Comparison of ENCODE assay signal across 6 cellular contexts in the genomic region with DNA sequence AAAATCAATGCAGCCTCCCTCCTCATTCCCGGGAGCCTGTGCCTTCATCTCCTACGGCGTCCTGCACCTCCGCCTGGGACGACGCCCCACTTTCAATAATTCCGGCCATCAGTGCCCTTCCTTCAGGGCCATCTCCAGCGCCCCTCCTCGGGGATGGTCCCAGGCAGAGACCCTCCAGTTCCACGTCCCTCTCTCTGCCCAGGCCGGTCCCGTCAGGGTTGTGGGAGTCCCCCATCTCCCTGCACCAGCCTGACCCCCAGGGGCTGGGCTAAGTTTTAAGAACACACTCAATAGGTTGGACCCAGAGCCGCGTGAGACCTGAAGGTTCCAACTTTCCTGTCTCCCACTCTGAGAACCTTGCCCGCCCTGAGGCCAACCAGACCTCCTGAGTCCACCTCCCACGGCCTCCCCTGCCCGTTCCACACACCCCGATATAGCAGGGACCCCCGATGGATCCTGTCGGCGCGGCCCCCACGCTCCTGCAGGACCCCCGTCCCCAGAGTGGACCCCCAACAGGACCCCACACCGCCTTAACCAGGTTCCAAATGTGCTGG. TPM values are rescaled to one million over a fixed set of nuclear protein-coding genes. Genes with fewer than 3 reads are reported as not detected.
A peak's percentile ranks its signal among the peaks of the same experiment; 100 is the strongest.
DNase-seq lines count a peak whose midpoint lies in the region; ATAC-seq and TF ChIP-seq lines count a peak whose summit lies in the region.

No MANE protein-coding gene starts in this region.

- WGBS in heart right ventricle, 2 donors, result 14 to 16% methylated on average over 25 of the region's 25 CpGs
- 10 to 14% methylated on average over 9 to 25 of the region's 25 CpGs for WGBS in testis, 2 donors

- TF ChIP-seq CTCF in heart right ventricle (IDR thresholded peaks at IDR 0.05) (no peak), testis (IDR thresholded peaks at IDR 0.05) (no peak)

- H3K27me3 ChIP-seq in heart right ventricle, result no peaks in the 10 kb centered on the region
- no peaks in the 10 kb centered on the region for H3K27me3 ChIP-seq in testis

- H3K4me3 Mint-ChIP-seq in activated naive CD4-positive, alpha-beta T cell treated with anti-CD3 and anti-CD28 coated beads, Interleukin-2, amount 10 ng/mL, durations not matched to agents 7 days and 5 days, result peak overlapping the region; percentile 92

- peaks cover 35% of the 10 kb centered on the region for H3K4me1 Mint-ChIP-seq in activated naive CD4-positive, alpha-beta T cell treated with anti-CD3 and anti-CD28 coated beads, Interleukin-2, amount 10 ng/mL, durations not matched to agents 7 days and 5 days

- H3K9me3 ChIP-seq in heart right ventricle (peaks cover 0 to 5% (median under 1%) of the 10 kb centered on the region in 11 donors), testis (no peaks in the 10 kb centered on the region)

- intact Hi-C loops in heart right ventricle (cut with DNase I), result loop anchor here in 6 of 10 donors (2.0 kb wide), 3 partner anchors 75 to 85 kb away; a partner anchor contains a TSS
- intact Hi-C loops in testis (cut with DNase I; ENCODE audit: low total_unique reads), result no loop called here

- peaks cover 3% of the 10 kb centered on the region for H3K9me3 Mint-ChIP-seq in activated naive CD4-positive, alpha-beta T cell treated with anti-CD3 and anti-CD28 coated beads, Interleukin-2, amount 10 ng/mL, durations not matched to agents 7 days and 5 days

- H3K27me3 Mint-ChIP-seq in activated naive CD4-positive, alpha-beta T cell treated with anti-CD3 and anti-CD28 coated beads, Interleukin-2, amount 10 ng/mL, durations not matched to agents 7 days and 5 days, result peaks cover 26% of the 10 kb centered on the region

- peaks cover 3% of the 10 kb centered on the region for H3K36me3 Mint-ChIP-seq in activated naive CD4-positive, alpha-beta T cell treated with anti-CD3 and anti-CD28 coated beads, Interleukin-2, amount 10 ng/mL, durations not matched to agents 7 days and 5 days

- H3K4me1 ChIP-seq in heart right ventricle, result peaks cover 4 to 25% (median 15%) of the 10 kb centered on the region in 9 donors
- H3K4me1 ChIP-seq in testis, result peaks cover 8% of the 10 kb centered on the region

- TF ChIP-seq POLR2A in testis (IDR thresholded peaks at IDR 0.05), result no peak

- peaks cover 0 to 3% (median 0%) of the 10 kb centered on the region in 9 donors for H3K36me3 ChIP-seq in heart right ventricle
- H3K36me3 ChIP-seq in testis (ENCODE audit: low read depth, missing control alignments), result no peaks in the 10 kb centered on the region

- peak overlapping the region in 9 of 10 donors; percentile 1 to 88 (median 85) for H3K27ac ChIP-seq in heart right ventricle
- H3K27ac ChIP-seq in testis, result peak overlapping the region; percentile 12 to 52

- H3K4me3 ChIP-seq in heart right ventricle, result peak overlapping the region; percentile 32 to 85 (median 76)
- H3K4me3 ChIP-seq in testis, result peak overlapping the region; percentile 70 to 74

- peak overlapping the region; percentile 86 for H3K27ac Mint-ChIP-seq in activated naive CD4-positive, alpha-beta T cell treated with anti-CD3 and anti-CD28 coated beads, Interleukin-2, amount 10 ng/mL, durations not matched to agents 7 days and 5 days

- ATAC-seq in heart right ventricle, result peak in 6 of 8 donors; percentile 8 to 39 (median 24)

- no peak for DNase-seq in activated naive CD4-positive, alpha-beta T cell treated with anti-CD3 and anti-CD28 coated beads, Interleukin-2, amount 10 ng/mL, durations not matched to agents 7 days and 5 days
- DNase-seq in activated naive CD4-positive, alpha-beta T cell (lab: John Stamatoyannopoulos, UW), result no peak
- DNase-seq in heart right ventricle, result no peak
- DNase-seq in testis, result no peak
- no peak for DNase-seq in NCI-H2171 (lab: John Stamatoyannopoulos, UW)
- no peak for DNase-seq in AML-193 (lab: John Stamatoyannopoulos, UW)

- CTCF ChIA-PET in activated naive CD4-positive, alpha-beta T cell treated with anti-CD3 and anti-CD28 coated beads, Interleukin-2, amount 10 ng/mL, durations not matched to agents 7 days and 5 days (lab: Charles Lee), result no interaction called here

RNA-seq across cellular contexts. Expression of a gene that starts 0.6 kb away (rescaled TPM):
- total RNA-seq in heart right ventricle (10 to 100 TPM; 11.4 to 27.9 (median 18.6) TPM), testis (10 to 100 TPM; 17.4 to 18.7 TPM)
- polyA plus RNA-seq in heart right ventricle (10 to 100 TPM; 24.2 to 24.4 TPM), testis (ENCODE audit: insufficient read depth, low read depth, low replicate concordance) (13.2 TPM)

RNA-seq across cellular contexts. Expression of a gene that starts 32.4 kb away (rescaled TPM):
- total RNA-seq in heart right ventricle, result under 1 TPM in 7 of 10 donors, not detected in 3; 0.34 to 0.99 (median 0.54) TPM
- 1 to 10 TPM in 1 of 2 donors, under 1 TPM in 1; 0.41 to 2.3 TPM for polyA plus RNA-seq in heart right ventricle
- total RNA-seq in testis, result 1 to 10 TPM; 3.0 to 5.7 TPM
- polyA plus RNA-seq in testis (ENCODE audit: insufficient read depth, low read depth, low replicate concordance), result 3.1 TPM

RNA-seq across cellular contexts. Expression of a gene that starts 54.3 kb away (rescaled TPM):
- 10 to 100 TPM; 21.1 to 33.2 (median 25.0) TPM for total RNA-seq in heart right ventricle
- 10 to 100 TPM; 22.0 to 27.9 TPM for polyA plus RNA-seq in heart right ventricle
- 10 to 100 TPM; 17.7 to 25.7 TPM for total RNA-seq in testis
- polyA plus RNA-seq in testis (ENCODE audit: insufficient read depth, low read depth, low replicate concordance), result 36.6 TPM

RNA-seq across cellular contexts. Expression of a gene that starts 54.4 kb away (rescaled TPM):
- total RNA-seq in heart right ventricle (10 to 100 TPM; 30.6 to 42.6 (median 35.8) TPM), testis (10 to 100 TPM; 35.1 to 40.4 TPM)
- polyA plus RNA-seq in heart right ventricle (100 to 1,000 TPM in 1 of 2 donors, 10 to 100 TPM in 1; 87.6 to 109 TPM), testis (ENCODE audit: insufficient read depth, low read depth, low replicate concordance) (35.7 TPM)
